In the genomic region with DNA sequence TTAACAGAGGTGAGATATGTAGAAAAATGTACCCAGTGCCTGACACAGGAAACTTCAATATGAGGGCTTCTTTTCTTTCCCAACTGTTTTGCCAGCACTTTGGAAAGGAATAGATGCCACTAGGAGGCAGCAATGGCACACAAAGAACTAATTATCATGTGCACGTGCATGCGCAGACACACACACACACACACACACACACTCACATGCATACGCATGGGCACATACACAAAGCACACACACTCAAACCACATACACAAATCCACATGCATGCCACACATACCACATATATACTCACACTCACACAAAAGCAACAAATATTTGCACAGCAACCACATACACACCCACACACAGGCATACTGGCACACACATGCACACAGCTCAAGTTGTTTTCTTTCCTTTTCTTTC, we compare ENCODE assay signal across 8 cellular contexts. TPM values are rescaled to one million over a fixed set of nuclear protein-coding genes. Genes with fewer than 3 reads are reported as not detected.
A peak's percentile ranks its signal among the peaks of the same experiment; 100 is the strongest.
DNase-seq lines count a peak whose midpoint lies in the region; ATAC-seq and TF ChIP-seq lines count a peak whose summit lies in the region.

No MANE protein-coding gene starts in this region.

- no peak for TF ChIP-seq POLR2A in breast epithelium (IDR thresholded peaks at IDR 0.05)

- H3K79me2 ChIP-seq in DOHH2 (ENCODE audit: control insufficient read depth, low read length) = no peaks in the 10 kb centered on the region

- H3K4me3 Mint-ChIP-seq in stimulated activated effector memory CD8-positive, alpha-beta T cell treated with anti-CD3 and anti-CD28 coated beads, Interleukin-12 subunit alpha, Interleukin-12 subunit beta, amount 100 ng/mL, for 72 hours = no peak overlapping the region

- H3F3A ChIP-seq in DOHH2 (ENCODE audit: control insufficient read depth, insufficient read depth) = peaks cover 3% of the 10 kb centered on the region; the same call in 1 of the 2 replicates

- H3K36me3 ChIP-seq in DOHH2 (ENCODE audit: control insufficient read depth, low read length) (no peaks in the 10 kb centered on the region), MG63 (no peaks in the 10 kb centered on the region), SK-N-MC (ENCODE audit: insufficient read depth, low read length) (no peaks in the 10 kb centered on the region), breast epithelium (no peaks in the 10 kb centered on the region), left lung (no peaks in the 10 kb centered on the region)

- H4K20me1 ChIP-seq in DOHH2 (ENCODE audit: control insufficient read depth, insufficient read depth, low read depth, low read length) = no peaks in the 10 kb centered on the region

- no peaks in the 10 kb centered on the region for H3K36me3 Mint-ChIP-seq in stimulated activated effector memory CD8-positive, alpha-beta T cell treated with anti-CD3 and anti-CD28 coated beads, Interleukin-12 subunit alpha, Interleukin-12 subunit beta, amount 100 ng/mL, for 72 hours

- no peak overlapping the region for H3K27ac ChIP-seq in DOHH2 (ENCODE audit: low read depth, low read length)
- peak overlapping the region; percentile 75 for H3K27ac ChIP-seq in SK-N-MC
- no peak overlapping the region for H3K27ac ChIP-seq in breast epithelium
- no peak overlapping the region for H3K27ac ChIP-seq in left lung

- H3K27ac Mint-ChIP-seq in stimulated activated effector memory CD8-positive, alpha-beta T cell treated with anti-CD3 and anti-CD28 coated beads, Interleukin-12 subunit alpha, Interleukin-12 subunit beta, amount 100 ng/mL, for 72 hours = no peak overlapping the region

- H3K9me2 ChIP-seq in DOHH2 (replicated peaks; ENCODE audit: control insufficient read depth, low read length) = no peaks in the 10 kb centered on the region

- no peak overlapping the region for H3K9ac ChIP-seq in SK-N-MC (ENCODE audit: insufficient read length)

- ATAC-seq in left lung = peak; percentile 91
- peak; percentile 45 for ATAC-seq in stimulated activated effector memory CD8-positive, alpha-beta T cell treated with anti-CD3 and anti-CD28 coated beads, Interleukin-12 subunit alpha, Interleukin-12 subunit beta, amount 100 ng/mL, for 72 hours

- peak; percentile 59 for DNase-seq in MG63
- peak; percentile 84 for DNase-seq in SK-N-MC (ENCODE audit: low read depth, low spot score)
- no peak for DNase-seq in breast epithelium (ENCODE audit: low spot score in 2 of 2)
- no peak for DNase-seq in left lung
- peak in 1 of 2 donors; percentile 50 for DNase-seq in stimulated activated effector memory CD8-positive, alpha-beta T cell treated with anti-CD3 and anti-CD28 coated beads, Interleukin-12 subunit alpha, Interleukin-12 subunit beta, amount 100 ng/mL, for 72 hours (ENCODE audit: low spot score in 2 of 2)
- DNase-seq in GM19238 (ENCODE audit: insufficient read length, low spot score) = no peak
- no peak for DNase-seq in NCI-H1694 treated with DMSO at 0.1 percent for 48 hours (lab: John Stamatoyannopoulos, UW)

- peaks cover 8% of the 10 kb centered on the region for H3K4me1 Mint-ChIP-seq in stimulated activated effector memory CD8-positive, alpha-beta T cell treated with anti-CD3 and anti-CD28 coated beads, Interleukin-12 subunit alpha, Interleukin-12 subunit beta, amount 100 ng/mL, for 72 hours

- peak; percentile 72 for TF ChIP-seq CTCF in DOHH2 (IDR thresholded peaks at IDR 0.05; ENCODE audit: low read depth, low read length, poor library complexity, severe bottlenecking)
- TF ChIP-seq CTCF in breast epithelium (IDR thresholded peaks at IDR 0.05) = peak in 2 of 3 donors; percentile 10 to 21
- TF ChIP-seq CTCF in left lung (IDR thresholded peaks at IDR 0.05) = peak; percentile 41 to 61

- no peak overlapping the region for H3K4me3 ChIP-seq in DOHH2 (ENCODE audit: low read length)
- H3K4me3 ChIP-seq in MG63 = no peak overlapping the region
- H3K4me3 ChIP-seq in SK-N-MC = 0 out of 2 replicates have a peak overlapping the region, but pooled peaks have one; percentile 12
- no peak overlapping the region for H3K4me3 ChIP-seq in breast epithelium
- no peak overlapping the region for H3K4me3 ChIP-seq in left lung

- no peaks in the 10 kb centered on the region for H3K27me3 ChIP-seq in DOHH2 (ENCODE audit: control insufficient read depth, low read length)
- no peaks in the 10 kb centered on the region for H3K27me3 ChIP-seq in MG63
- no peaks in the 10 kb centered on the region for H3K27me3 ChIP-seq in breast epithelium
- no peaks in the 10 kb centered on the region for H3K27me3 ChIP-seq in left lung

- no peaks in the 10 kb centered on the region for H3K9me3 ChIP-seq in DOHH2 (ENCODE audit: control insufficient read depth, insufficient read depth, low read length)
- no peaks in the 10 kb centered on the region for H3K9me3 ChIP-seq in MG63
- no peaks in the 10 kb centered on the region for H3K9me3 ChIP-seq in SK-N-MC (ENCODE audit: low read depth, low read length)
- no peaks in the 10 kb centered on the region for H3K9me3 ChIP-seq in breast epithelium
- no peaks in the 10 kb centered on the region for H3K9me3 ChIP-seq in left lung

- H3K4me2 ChIP-seq in DOHH2 (ENCODE audit: low read length) = no peak overlapping the region

- H3K9me3 Mint-ChIP-seq in stimulated activated effector memory CD8-positive, alpha-beta T cell treated with anti-CD3 and anti-CD28 coated beads, Interleukin-12 subunit alpha, Interleukin-12 subunit beta, amount 100 ng/mL, for 72 hours = no peaks in the 10 kb centered on the region

- intact Hi-C loops in breast epithelium (cut with DNase I; ENCODE audit: low total_unique reads) (no loop called here), left lung (cut with DNase I) (no loop called here)

- peaks cover 9% of the 10 kb centered on the region for H3K4me1 ChIP-seq in DOHH2 (ENCODE audit: control insufficient read depth, low read length)
- no peaks in the 10 kb centered on the region for H3K4me1 ChIP-seq in breast epithelium
- no peaks in the 10 kb centered on the region for H3K4me1 ChIP-seq in left lung

RNA-seq across cellular contexts. Expression of gene CEP112, which starts 8.8 kb away (rescaled TPM):
- total RNA-seq in MG63 (2014; rRNA removed; shearing (Covaris generic); ENCODE audit: low replicate concordance) = 0.59 and 6.3 TPM in 2 replicates
- total RNA-seq in breast epithelium = 10 to 100 TPM; 12.9 to 27.2 (median 18.0) TPM
- 10 to 100 TPM; 23.0 to 23.8 TPM for total RNA-seq in left lung

RNA-seq across cellular contexts. Expression of gene APOH, which starts 28.5 kb away (rescaled TPM):
- not detected in 2 replicates for total RNA-seq in MG63 (2014; rRNA removed; shearing (Covaris generic); ENCODE audit: low replicate concordance)
- total RNA-seq in breast epithelium (not detected), left lung (1 to 10 TPM; 1.3 to 2.7 TPM)

Comparison
In these comparisons a context has a peak if more than half of its experiments do, and no peak if none do; other contexts are left out.
1. CTCF ChIP-seq: peak in every context shown above with its lines; median percentile 72 in DOHH2; 51 in left lung; 16 in breast epithelium.
2. DNase-seq: peak in MG63 (single experiment) and SK-N-MC (single experiment); none in breast epithelium (0 of 2), left lung (0 of 2), GM19238 (single experiment) and NCI-H1694 treated with DMSO at 0.1 percent for 48 hours (single experiment).